In the genomic region with DNA sequence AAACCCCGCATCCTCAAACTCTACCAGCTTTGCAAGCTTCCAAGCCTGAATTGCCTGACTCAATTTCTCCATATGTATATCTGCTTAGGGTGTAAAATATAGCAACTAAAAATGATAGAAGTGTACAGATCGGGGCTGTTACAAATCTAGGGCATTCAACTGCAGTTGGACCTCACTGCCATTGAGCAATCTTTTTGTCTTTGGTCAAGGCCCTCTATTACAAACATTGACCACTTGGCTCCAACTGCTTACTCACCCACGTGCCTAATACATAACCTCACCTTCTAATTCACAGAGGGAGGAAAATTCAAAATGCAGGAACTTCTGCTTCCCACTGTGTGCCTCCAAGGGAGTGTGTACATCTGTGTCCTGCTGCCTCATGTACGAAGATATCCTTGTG, we compare ENCODE assay signal across 1 cellular context.
TF ChIP-seq lines count a peak whose summit lies in the region.

No MANE protein-coding gene starts in this region.

TF ChIP-seq in HepG2, 621 proteins besides CTCF, POLR2A, EP300 and RAD21 (continued from another document and continues in another):
- TF ChIP-seq, protein P1, sequence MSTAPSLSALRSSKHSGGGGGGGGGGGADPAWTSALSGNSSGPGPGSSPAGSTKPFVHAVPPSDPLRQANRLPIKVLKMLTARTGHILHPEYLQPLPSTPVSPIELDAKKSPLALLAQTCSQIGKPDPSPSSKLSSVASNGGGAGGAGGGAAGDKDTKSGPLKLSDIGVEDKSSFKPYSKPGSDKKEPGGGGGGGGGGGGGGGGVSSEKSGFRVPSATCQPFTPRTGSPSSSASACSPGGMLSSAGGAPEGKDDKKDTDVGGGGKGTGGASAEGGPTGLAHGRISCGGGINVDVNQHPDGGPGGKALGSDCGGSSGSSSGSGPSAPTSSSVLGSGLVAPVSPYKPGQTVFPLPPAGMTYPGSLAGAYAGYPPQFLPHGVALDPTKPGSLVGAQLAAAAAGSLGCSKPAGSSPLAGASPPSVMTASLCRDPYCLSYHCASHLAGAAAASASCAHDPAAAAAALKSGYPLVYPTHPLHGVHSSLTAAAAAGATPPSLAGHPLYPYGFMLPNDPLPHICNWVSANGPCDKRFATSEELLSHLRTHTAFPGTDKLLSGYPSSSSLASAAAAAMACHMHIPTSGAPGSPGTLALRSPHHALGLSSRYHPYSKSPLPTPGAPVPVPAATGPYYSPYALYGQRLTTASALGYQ (CRISPR knock-in tag; IDR thresholded peaks at IDR 0.05): no peak
- TF ChIP-seq ZNF790 (CRISPR knock-in tag; IDR thresholded peaks at IDR 0.05; ENCODE audit: borderline replicate concordance) (no peak), ZNF782 (CRISPR knock-in tag; IDR thresholded peaks at IDR 0.05; ENCODE audit: borderline replicate concordance) (peak; percentile 44; the same call in 1 of the 2 replicates), DMAP1 (CRISPR knock-in tag; IDR thresholded peaks at IDR 0.05) (no peak), LCORL (IDR thresholded peaks at IDR 0.05) (no peak), LCORL (CRISPR knock-in tag; IDR thresholded peaks at IDR 0.05) (no peak), ZNF205 (CRISPR knock-in tag; IDR thresholded peaks at IDR 0.05) (no peak), ZNF780A (CRISPR knock-in tag; IDR thresholded peaks at IDR 0.05) (no peak), SOX5 (CRISPR knock-in tag; IDR thresholded peaks at IDR 0.05; ENCODE audit: borderline replicate concordance) (peak; percentile 40; the same call in 1 of the 2 replicates), RELA (CRISPR knock-in tag; IDR thresholded peaks at IDR 0.05) (no peak), NCOR1 (IDR thresholded peaks at IDR 0.05; ENCODE audit: borderline replicate concordance, low read length) (no peak), ZNF256 (CRISPR knock-in tag; conservative IDR thresholded peaks at IDR 0.05) (no peak), ZNF616 (CRISPR knock-in tag; IDR thresholded peaks at IDR 0.05; ENCODE audit: low read depth) (no peak), NONO (IDR thresholded peaks at IDR 0.05) (no peak), NONO (CRISPR knock-in tag; conservative IDR thresholded peaks at IDR 0.05) (0 out of 2 replicates have a peak, but pooled peaks have one; percentile 46), SOX6 (IDR thresholded peaks at IDR 0.05) (no peak), SOX6 (CRISPR knock-in tag; IDR thresholded peaks at IDR 0.05) (peak; percentile 66; the same call in 1 of the 2 replicates), CCAR2 (optimal IDR thresholded peaks at IDR 0.05; ENCODE audit: low read depth, low read length) (no peak), PITX1 (CRISPR knock-in tag; IDR thresholded peaks at IDR 0.05) (no peak), MED8 (CRISPR knock-in tag; IDR thresholded peaks at IDR 0.05; ENCODE audit: insufficient replicate concordance) (no peak), ZIK1 (CRISPR knock-in tag; IDR thresholded peaks at IDR 0.05; ENCODE audit: borderline replicate concordance, low read depth) (no peak), HOXA7 (CRISPR knock-in tag; IDR thresholded peaks at IDR 0.05) (no peak), BHLHE40 (IDR thresholded peaks at IDR 0.05; ENCODE audit: low read length) (peak; percentile 86), CHD4 (IDR thresholded peaks at IDR 0.05; ENCODE audit: borderline replicate concordance, low read length) (no peak), AGO2 (optimal IDR thresholded peaks at IDR 0.05; ENCODE audit: low read depth, low read length) (no peak), ZBTB1 (CRISPR knock-in tag; IDR thresholded peaks at IDR 0.05; ENCODE audit: borderline replicate concordance) (no peak), KLF16 (CRISPR knock-in tag; IDR thresholded peaks at IDR 0.05) (no peak), MTF1 (CRISPR knock-in tag; IDR thresholded peaks at IDR 0.05) (no peak), SRF (IDR thresholded peaks at IDR 0.05; ENCODE audit: low read depth, low read length) (no peak), ZNF567 (CRISPR knock-in tag; IDR thresholded peaks at IDR 0.05; ENCODE audit: borderline replicate concordance) (no peak), ZNF253 (CRISPR knock-in tag; IDR thresholded peaks at IDR 0.05; ENCODE audit: borderline replicate concordance) (no peak), ZMYM4 (CRISPR knock-in tag; IDR thresholded peaks at IDR 0.05) (peak; percentile 82)
- TF ChIP-seq, protein P2, sequence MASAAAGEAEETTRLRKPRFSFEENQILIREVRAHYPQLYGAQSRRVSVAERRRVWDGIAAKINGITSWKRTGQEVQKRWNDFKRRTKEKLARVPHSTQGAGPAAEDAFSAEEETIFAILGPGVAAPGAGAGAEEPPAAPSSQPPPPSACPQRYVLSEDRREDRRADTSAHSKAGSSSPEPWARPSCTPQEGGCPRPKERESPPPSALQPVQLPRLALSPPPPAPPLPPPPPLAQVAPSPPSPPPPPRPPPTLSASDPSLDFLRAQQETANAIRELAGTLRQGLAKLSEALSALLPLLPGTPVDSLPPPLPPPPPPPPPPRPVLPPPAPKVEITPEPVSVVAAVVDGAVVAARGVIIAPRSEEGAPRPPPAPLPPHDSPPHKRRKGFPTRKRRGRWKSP (CRISPR knock-in tag; IDR thresholded peaks at IDR 0.05): no peak
- TF ChIP-seq, protein P3, sequence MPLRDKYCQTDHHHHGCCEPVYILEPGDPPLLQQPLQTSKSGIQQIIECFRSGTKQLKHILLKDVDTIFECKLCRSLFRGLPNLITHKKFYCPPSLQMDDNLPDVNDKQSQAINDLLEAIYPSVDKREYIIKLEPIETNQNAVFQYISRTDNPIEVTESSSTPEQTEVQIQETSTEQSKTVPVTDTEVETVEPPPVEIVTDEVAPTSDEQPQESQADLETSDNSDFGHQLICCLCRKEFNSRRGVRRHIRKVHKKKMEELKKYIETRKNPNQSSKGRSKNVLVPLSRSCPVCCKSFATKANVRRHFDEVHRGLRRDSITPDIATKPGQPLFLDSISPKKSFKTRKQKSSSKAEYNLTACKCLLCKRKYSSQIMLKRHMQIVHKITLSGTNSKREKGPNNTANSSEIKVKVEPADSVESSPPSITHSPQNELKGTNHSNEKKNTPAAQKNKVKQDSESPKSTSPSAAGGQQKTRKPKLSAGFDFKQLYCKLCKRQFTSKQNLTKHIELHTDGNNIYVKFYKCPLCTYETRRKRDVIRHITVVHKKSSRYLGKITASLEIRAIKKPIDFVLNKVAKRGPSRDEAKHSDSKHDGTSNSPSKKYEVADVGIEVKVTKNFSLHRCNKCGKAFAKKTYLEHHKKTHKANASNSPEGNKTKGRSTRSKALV (CRISPR knock-in tag; IDR thresholded peaks at IDR 0.05): no peak
- TF ChIP-seq, protein P4, sequence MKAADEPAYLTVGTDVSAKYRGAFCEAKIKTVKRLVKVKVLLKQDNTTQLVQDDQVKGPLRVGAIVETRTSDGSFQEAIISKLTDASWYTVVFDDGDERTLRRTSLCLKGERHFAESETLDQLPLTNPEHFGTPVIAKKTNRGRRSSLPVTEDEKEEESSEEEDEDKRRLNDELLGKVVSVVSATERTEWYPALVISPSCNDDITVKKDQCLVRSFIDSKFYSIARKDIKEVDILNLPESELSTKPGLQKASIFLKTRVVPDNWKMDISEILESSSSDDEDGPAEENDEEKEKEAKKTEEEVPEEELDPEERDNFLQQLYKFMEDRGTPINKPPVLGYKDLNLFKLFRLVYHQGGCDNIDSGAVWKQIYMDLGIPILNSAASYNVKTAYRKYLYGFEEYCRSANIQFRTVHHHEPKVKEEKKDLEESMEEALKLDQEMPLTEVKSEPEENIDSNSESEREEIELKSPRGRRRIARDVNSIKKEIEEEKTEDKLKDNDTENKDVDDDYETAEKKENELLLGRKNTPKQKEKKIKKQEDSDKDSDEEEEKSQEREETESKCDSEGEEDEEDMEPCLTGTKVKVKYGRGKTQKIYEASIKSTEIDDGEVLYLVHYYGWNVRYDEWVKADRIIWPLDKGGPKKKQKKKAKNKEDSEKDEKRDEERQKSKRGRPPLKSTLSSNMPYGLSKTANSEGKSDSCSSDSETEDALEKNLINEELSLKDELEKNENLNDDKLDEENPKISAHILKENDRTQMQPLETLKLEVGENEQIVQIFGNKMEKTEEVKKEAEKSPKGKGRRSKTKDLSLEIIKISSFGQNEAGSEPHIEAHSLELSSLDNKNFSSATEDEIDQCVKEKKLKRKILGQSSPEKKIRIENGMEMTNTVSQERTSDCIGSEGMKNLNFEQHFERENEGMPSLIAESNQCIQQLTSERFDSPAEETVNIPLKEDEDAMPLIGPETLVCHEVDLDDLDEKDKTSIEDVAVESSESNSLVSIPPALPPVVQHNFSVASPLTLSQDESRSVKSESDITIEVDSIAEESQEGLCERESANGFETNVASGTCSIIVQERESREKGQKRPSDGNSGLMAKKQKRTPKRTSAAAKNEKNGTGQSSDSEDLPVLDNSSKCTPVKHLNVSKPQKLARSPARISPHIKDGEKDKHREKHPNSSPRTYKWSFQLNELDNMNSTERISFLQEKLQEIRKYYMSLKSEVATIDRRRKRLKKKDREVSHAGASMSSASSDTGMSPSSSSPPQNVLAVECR (CRISPR knock-in tag; IDR thresholded peaks at IDR 0.05; ENCODE audit: borderline replicate concordance): peak; percentile 24; the same call in 1 of the 2 replicates
- TF ChIP-seq, protein P5, sequence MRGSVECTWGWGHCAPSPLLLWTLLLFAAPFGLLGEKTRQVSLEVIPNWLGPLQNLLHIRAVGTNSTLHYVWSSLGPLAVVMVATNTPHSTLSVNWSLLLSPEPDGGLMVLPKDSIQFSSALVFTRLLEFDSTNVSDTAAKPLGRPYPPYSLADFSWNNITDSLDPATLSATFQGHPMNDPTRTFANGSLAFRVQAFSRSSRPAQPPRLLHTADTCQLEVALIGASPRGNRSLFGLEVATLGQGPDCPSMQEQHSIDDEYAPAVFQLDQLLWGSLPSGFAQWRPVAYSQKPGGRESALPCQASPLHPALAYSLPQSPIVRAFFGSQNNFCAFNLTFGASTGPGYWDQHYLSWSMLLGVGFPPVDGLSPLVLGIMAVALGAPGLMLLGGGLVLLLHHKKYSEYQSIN (CRISPR knock-in tag; IDR thresholded peaks at IDR 0.05; ENCODE audit: borderline replicate concordance): no peak
- TF ChIP-seq, protein P6, sequence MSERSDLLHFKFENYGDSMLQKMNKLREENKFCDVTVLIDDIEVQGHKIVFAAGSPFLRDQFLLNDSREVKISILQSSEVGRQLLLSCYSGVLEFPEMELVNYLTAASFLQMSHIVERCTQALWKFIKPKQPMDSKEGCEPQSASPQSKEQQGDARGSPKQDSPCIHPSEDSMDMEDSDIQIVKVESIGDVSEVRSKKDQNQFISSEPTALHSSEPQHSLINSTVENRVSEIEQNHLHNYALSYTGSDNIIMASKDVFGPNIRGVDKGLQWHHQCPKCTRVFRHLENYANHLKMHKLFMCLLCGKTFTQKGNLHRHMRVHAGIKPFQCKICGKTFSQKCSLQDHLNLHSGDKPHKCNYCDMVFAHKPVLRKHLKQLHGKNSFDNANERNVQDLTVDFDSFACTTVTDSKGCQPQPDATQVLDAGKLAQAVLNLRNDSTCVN (CRISPR knock-in tag; IDR thresholded peaks at IDR 0.05; ENCODE audit: borderline replicate concordance): no peak
- TF ChIP-seq, protein P7, sequence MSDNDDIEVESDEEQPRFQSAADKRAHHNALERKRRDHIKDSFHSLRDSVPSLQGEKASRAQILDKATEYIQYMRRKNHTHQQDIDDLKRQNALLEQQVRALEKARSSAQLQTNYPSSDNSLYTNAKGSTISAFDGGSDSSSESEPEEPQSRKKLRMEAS (IDR thresholded peaks at IDR 0.05): peak; percentile 49; the same call in 1 of the 2 replicates
- TF ChIP-seq, protein P8, sequence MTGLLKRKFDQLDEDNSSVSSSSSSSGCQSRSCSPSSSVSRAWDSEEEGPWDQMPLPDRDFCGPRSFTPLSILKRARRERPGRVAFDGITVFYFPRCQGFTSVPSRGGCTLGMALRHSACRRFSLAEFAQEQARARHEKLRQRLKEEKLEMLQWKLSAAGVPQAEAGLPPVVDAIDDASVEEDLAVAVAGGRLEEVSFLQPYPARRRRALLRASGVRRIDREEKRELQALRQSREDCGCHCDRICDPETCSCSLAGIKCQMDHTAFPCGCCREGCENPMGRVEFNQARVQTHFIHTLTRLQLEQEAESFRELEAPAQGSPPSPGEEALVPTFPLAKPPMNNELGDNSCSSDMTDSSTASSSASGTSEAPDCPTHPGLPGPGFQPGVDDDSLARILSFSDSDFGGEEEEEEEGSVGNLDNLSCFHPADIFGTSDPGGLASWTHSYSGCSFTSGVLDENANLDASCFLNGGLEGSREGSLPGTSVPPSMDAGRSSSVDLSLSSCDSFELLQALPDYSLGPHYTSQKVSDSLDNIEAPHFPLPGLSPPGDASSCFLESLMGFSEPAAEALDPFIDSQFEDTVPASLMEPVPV (CRISPR knock-in tag; IDR thresholded peaks at IDR 0.05): no peak
- TF ChIP-seq, protein P9, sequence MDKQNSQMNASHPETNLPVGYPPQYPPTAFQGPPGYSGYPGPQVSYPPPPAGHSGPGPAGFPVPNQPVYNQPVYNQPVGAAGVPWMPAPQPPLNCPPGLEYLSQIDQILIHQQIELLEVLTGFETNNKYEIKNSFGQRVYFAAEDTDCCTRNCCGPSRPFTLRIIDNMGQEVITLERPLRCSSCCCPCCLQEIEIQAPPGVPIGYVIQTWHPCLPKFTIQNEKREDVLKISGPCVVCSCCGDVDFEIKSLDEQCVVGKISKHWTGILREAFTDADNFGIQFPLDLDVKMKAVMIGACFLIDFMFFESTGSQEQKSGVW (CRISPR knock-in tag; IDR thresholded peaks at IDR 0.05; ENCODE audit: borderline replicate concordance): no peak
- TF ChIP-seq, protein P10, sequence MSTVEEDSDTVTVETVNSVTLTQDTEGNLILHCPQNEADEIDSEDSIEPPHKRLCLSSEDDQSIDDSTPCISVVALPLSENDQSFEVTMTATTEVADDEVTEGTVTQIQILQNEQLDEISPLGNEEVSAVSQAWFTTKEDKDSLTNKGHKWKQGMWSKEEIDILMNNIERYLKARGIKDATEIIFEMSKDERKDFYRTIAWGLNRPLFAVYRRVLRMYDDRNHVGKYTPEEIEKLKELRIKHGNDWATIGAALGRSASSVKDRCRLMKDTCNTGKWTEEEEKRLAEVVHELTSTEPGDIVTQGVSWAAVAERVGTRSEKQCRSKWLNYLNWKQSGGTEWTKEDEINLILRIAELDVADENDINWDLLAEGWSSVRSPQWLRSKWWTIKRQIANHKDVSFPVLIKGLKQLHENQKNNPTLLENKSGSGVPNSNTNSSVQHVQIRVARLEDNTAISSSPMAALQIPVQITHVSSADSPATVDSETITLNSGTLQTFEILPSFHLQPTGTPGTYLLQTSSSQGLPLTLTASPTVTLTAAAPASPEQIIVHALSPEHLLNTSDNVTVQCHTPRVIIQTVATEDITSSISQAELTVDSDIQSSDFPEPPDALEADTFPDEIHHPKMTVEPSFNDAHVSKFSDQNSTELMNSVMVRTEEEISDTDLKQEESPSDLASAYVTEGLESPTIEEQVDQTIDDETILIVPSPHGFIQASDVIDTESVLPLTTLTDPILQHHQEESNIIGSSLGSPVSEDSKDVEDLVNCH (CRISPR knock-in tag; IDR thresholded peaks at IDR 0.05): no peak
- TF ChIP-seq, protein P11, sequence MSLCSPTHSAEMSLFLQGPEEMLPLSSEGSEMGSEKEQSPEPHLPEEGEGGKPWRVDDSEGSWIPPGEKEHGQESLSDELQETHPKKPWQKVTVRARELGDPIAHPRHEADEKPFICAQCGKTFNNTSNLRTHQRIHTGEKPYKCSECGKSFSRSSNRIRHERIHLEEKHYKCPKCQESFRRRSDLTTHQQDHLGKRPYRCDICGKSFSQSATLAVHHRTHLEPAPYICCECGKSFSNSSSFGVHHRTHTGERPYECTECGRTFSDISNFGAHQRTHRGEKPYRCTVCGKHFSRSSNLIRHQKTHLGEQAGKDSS (CRISPR knock-in tag; IDR thresholded peaks at IDR 0.05; ENCODE audit: borderline replicate concordance, low read depth): no peak
